In genomic region chr11:83168756-83169155, GRCh38 we compare ENCODE assay signal across 18 cellular contexts. TPM values are rescaled to one million over a fixed set of nuclear protein-coding genes. Genes with fewer than 3 reads are reported as not detected.
DNase-seq lines count a peak whose midpoint lies in the region; ATAC-seq lines count a peak whose summit lies in the region.
"Had no signal": no experiment of that assay in that cellular context is flagged by ENCODE, and none has a peak within 500 bp of the region (broad histone marks: within the 10 kb centered on the region; RNA-seq: fewer than 3 reads in every experiment).

No MANE protein-coding gene starts in this region.

- H3K27ac ChIP-seq in CD8-positive, alpha-beta memory T cell (ENCODE audit: low read depth, low read length) = no peak overlapping the region
- H3K27ac ChIP-seq: C4-2B had no signal

- CTCF ChIA-PET in CD8-positive, alpha-beta memory T cell (lab: Charles Lee) = no interaction called here

- no peaks in the 10 kb centered on the region for H3K27me3 Mint-ChIP-seq in T-helper 2 cell treated with Interferon-gamma antibody and Interleukin-4, amounts not matched to agents 5 μg/mL and 100 μg/mL, for 36 hours (ENCODE audit: low read depth)
- H3K27me3 Mint-ChIP-seq in CD8-positive, alpha-beta memory T cell = no peaks in the 10 kb centered on the region
- no peaks in the 10 kb centered on the region for H3K27me3 Mint-ChIP-seq in T-helper 17 cell
- no peaks in the 10 kb centered on the region for H3K27me3 Mint-ChIP-seq in naive B cell

- H3K4me3 ChIP-seq in CD8-positive, alpha-beta memory T cell (ENCODE audit: low read length) = no peak overlapping the region

- POLR2A ChIA-PET in CD8-positive, alpha-beta memory T cell (lab: Charles Lee) = interaction anchor here (0.6 to 1.5 kb wide), 3 partner anchors 8 to 94 kb away, joined by 3 to 5 read pairs (median 4); no protein-coding TSS in a partner anchor

- no peak for DNase-seq in T-helper 2 cell treated with Interferon-gamma antibody and Interleukin-4, amounts not matched to agents 5 μg/mL and 100 μg/mL, for 36 hours (ENCODE audit: low spot score)
- no peak for DNase-seq in T-helper 2 cell
- no peak for DNase-seq in CD8-positive, alpha-beta memory T cell
- no peak for DNase-seq in T-helper 17 cell
- DNase-seq in naive B cell = no peak
- DNase-seq in NCI-H748 (lab: John Stamatoyannopoulos, UW; ENCODE audit: unreplicated experiment) = no peak
- no peak for DNase-seq in activated gamma-delta T cell (lab: John Stamatoyannopoulos, UW)
- DNase-seq: 8988T; activated CD4-positive, alpha-beta T cell treated with anti-CD3 and anti-CD28 coated beads for 4 hours; activated CD8-positive, alpha-beta memory T cell treated with anti-CD3 and anti-CD28 coated beads, Interleukin-2, amount 50 U/mL, for 4 hours; activated naive CD4-positive, alpha-beta T cell treated with anti-CD3 and anti-CD28 coated beads for 36 hours; DMS53; MV-4-11; NCI-H1694 treated with DMSO at 0.1 percent for 48 hours; NCI-H2227 treated with DMSO at 0.1 percent for 48 hours had no signal

- H3K36me3 ChIP-seq in CD8-positive, alpha-beta memory T cell (ENCODE audit: insufficient read depth, low read length) = peaks cover 42% of the 10 kb centered on the region

- H3K27ac Mint-ChIP-seq in T-helper 2 cell treated with Interferon-gamma antibody and Interleukin-4, amounts not matched to agents 5 μg/mL and 100 μg/mL, for 36 hours = peak overlapping the region; percentile 4
- H3K27ac Mint-ChIP-seq in CD8-positive, alpha-beta memory T cell = peak overlapping the region in 6 of 8 donors; percentile 27 to 86 (median 47)
- H3K27ac Mint-ChIP-seq in T-helper 17 cell (peak overlapping the region; percentile 86), naive B cell (peak overlapping the region in 4 of 6 donors; percentile 47 to 78 (median 62))
- H3K27ac Mint-ChIP-seq: activated naive CD4-positive, alpha-beta T cell treated with anti-CD3 and anti-CD28 coated beads for 36 hours had no signal

- H3K4me1 Mint-ChIP-seq in T-helper 2 cell treated with Interferon-gamma antibody and Interleukin-4, amounts not matched to agents 5 μg/mL and 100 μg/mL, for 36 hours (ENCODE audit: low read depth) = peaks cover 54% of the 10 kb centered on the region
- peaks cover 82 to 97% (median 94%) of the 10 kb centered on the region in 3 donors for H3K4me1 Mint-ChIP-seq in CD8-positive, alpha-beta memory T cell
- peaks cover 54% of the 10 kb centered on the region for H3K4me1 Mint-ChIP-seq in T-helper 17 cell
- H3K4me1 Mint-ChIP-seq in naive B cell = peaks cover 47 to 74% (median 63%) of the 10 kb centered on the region in 3 donors

- peak overlapping the region; percentile 35 for H3K4me3 Mint-ChIP-seq in T-helper 2 cell treated with Interferon-gamma antibody and Interleukin-4, amounts not matched to agents 5 μg/mL and 100 μg/mL, for 36 hours
- peak overlapping the region in 4 of 7 donors; percentile 28 to 49 (median 35) for H3K4me3 Mint-ChIP-seq in CD8-positive, alpha-beta memory T cell
- peak overlapping the region; percentile 53 for H3K4me3 Mint-ChIP-seq in T-helper 17 cell
- H3K4me3 Mint-ChIP-seq in naive B cell = peak overlapping the region in 2 of 8 donors; percentile 23 to 44
- H3K4me3 Mint-ChIP-seq: activated naive CD4-positive, alpha-beta T cell treated with anti-CD3 and anti-CD28 coated beads for 36 hours had no signal

- H3K9me3 Mint-ChIP-seq in T-helper 2 cell treated with Interferon-gamma antibody and Interleukin-4, amounts not matched to agents 5 μg/mL and 100 μg/mL, for 36 hours = no peaks in the 10 kb centered on the region
- H3K9me3 Mint-ChIP-seq in CD8-positive, alpha-beta memory T cell = no peaks in the 10 kb centered on the region
- H3K9me3 Mint-ChIP-seq in naive B cell = no peaks in the 10 kb centered on the region
- H3K9me3 Mint-ChIP-seq: activated naive CD4-positive, alpha-beta T cell treated with anti-CD3 and anti-CD28 coated beads for 36 hours had no signal

- peaks cover 72% of the 10 kb centered on the region for H3K4me1 ChIP-seq in CD8-positive, alpha-beta memory T cell (ENCODE audit: insufficient read depth, low read length)

- H3K36me3 Mint-ChIP-seq in T-helper 2 cell treated with Interferon-gamma antibody and Interleukin-4, amounts not matched to agents 5 μg/mL and 100 μg/mL, for 36 hours (ENCODE audit: low read depth) = peaks cover 77% of the 10 kb centered on the region
- peaks cover 28 to 89% (median 38%) of the 10 kb centered on the region in 3 donors for H3K36me3 Mint-ChIP-seq in CD8-positive, alpha-beta memory T cell
- H3K36me3 Mint-ChIP-seq in T-helper 17 cell (ENCODE audit: low read depth) (peaks cover 16% of the 10 kb centered on the region), naive B cell (peaks cover 33 to 34% of the 10 kb centered on the region in 2 donors)

- ATAC-seq in T-helper 17 cell (no peak), naive B cell (ENCODE audit: low read depth in 2 of 2) (no peak), HG02840 (IDR thresholded peaks at IDR 0.05; ENCODE audit: low FRiP score, unreplicated experiment) (no peak)
- ATAC-seq: SK-N-SH treated with all-trans-retinoic acid at 6 μM for 48 hours had no signal

- H3K27me3 ChIP-seq in CD8-positive, alpha-beta memory T cell (ENCODE audit: insufficient read depth, low read length, poor library complexity, severe bottlenecking) = no peaks in the 10 kb centered on the region

- no peaks in the 10 kb centered on the region for H3K9me3 ChIP-seq in CD8-positive, alpha-beta memory T cell (ENCODE audit: low read length)
- H3K9me3 ChIP-seq in T-helper 17 cell (ENCODE audit: control insufficient read depth, low read length, poor library complexity, severe bottlenecking) = peaks cover 3% of the 10 kb centered on the region

RNA-seq across cellular contexts. Expression of gene PCF11, which starts 11.8 kb away (rescaled TPM):
- total RNA-seq in CD8-positive, alpha-beta memory T cell = 10 to 100 TPM; 58.8 to 63.7 TPM
- polyA plus RNA-seq in CD8-positive, alpha-beta memory T cell = 34.2 TPM
- total RNA-seq in T-helper 17 cell = 100 to 1,000 TPM; 152 to 153 TPM
- polyA plus RNA-seq in naive B cell (ENCODE audit: low read depth in 6 of 6) = 10 to 100 TPM; 14.8 to 60.0 (median 39.6) TPM

RNA-seq across cellular contexts. Expression of gene ANKRD42, which starts 24.8 kb away (rescaled TPM):
- 10 to 100 TPM in 1 of 2 experiments, 1 to 10 TPM in 1; 9.7 to 10.3 TPM for total RNA-seq in CD8-positive, alpha-beta memory T cell
- polyA plus RNA-seq in CD8-positive, alpha-beta memory T cell = 6.0 TPM
- total RNA-seq in T-helper 17 cell = 10 to 100 TPM in 1 of 2 donors, 1 to 10 TPM in 1; 7.5 to 10.3 TPM
- 10 to 100 TPM in 1 of 6 donors, 1 to 10 TPM in 5; 6.1 to 12.7 (median 7.5) TPM for polyA plus RNA-seq in naive B cell (ENCODE audit: low read depth in 6 of 6)

Comparison
In these comparisons a context has a peak if more than half of its experiments do, and no peak if none do; other contexts are left out.
1. H3K27ac Mint-ChIP-seq: peak in every context shown above with its lines; median percentile 86 in T-helper 17 cell; 62 in naive B cell; 47 in CD8-positive, alpha-beta memory T cell; 4 in T-helper 2 cell treated with Interferon-gamma antibody and Interleukin-4, amounts not matched to agents 5 μg/mL and 100 μg/mL, for 36 hours.